ENCODE assay signal across 8 cellular contexts in genomic region chr3:143975549-143976152, GRCh38. TPM values are rescaled to one million over a fixed set of nuclear protein-coding genes. Genes with fewer than 3 reads are reported as not detected.
DNase-seq lines count a peak whose midpoint lies in the region; ATAC-seq and TF ChIP-seq lines count a peak whose summit lies in the region.

No MANE protein-coding gene starts in this region.

- no peaks in the 10 kb centered on the region for H3K36me3 ChIP-seq in CD4-positive, alpha-beta memory T cell (ENCODE audit: insufficient read depth, low read length)
- no peaks in the 10 kb centered on the region for H3K36me3 ChIP-seq in rectal smooth muscle tissue (ENCODE audit: control insufficient read depth, insufficient read depth, low read length)

- H3K9ac ChIP-seq in rectal smooth muscle tissue (ENCODE audit: low read length), result no peak overlapping the region

- no peaks in the 10 kb centered on the region for H3K9me3 Mint-ChIP-seq in CD4-positive, alpha-beta memory T cell

- H3K27ac Mint-ChIP-seq in CD4-positive, alpha-beta memory T cell, result peak overlapping the region in 2 of 7 donors; percentile 31 to 92

- DNase-seq in CD4-positive, alpha-beta memory T cell, result peak in 4 of 5 donors; percentile 11 to 31 (median 18)
- DNase-seq in HT1080 (ENCODE audit: low read depth), result peak; percentile 34
- peak; percentile 12 for DNase-seq in RWPE1 (ENCODE audit: low spot score)
- DNase-seq in fibroblast of gingiva (ENCODE audit: low read depth), result peak; percentile 71
- DNase-seq in D341Med (ENCODE audit: low spot score), result no peak

- ATAC-seq in HG03457 (IDR thresholded peaks at IDR 0.05; ENCODE audit: unreplicated experiment) (no peak), HG02973 (IDR thresholded peaks at IDR 0.05; ENCODE audit: unreplicated experiment) (no peak)

- peaks cover 34 to 74% (median 46%) of the 10 kb centered on the region in 4 donors for H3K4me1 Mint-ChIP-seq in CD4-positive, alpha-beta memory T cell

- peaks cover 56% of the 10 kb centered on the region for H3K4me1 ChIP-seq in CD4-positive, alpha-beta memory T cell (ENCODE audit: insufficient read depth, low read length)
- H3K4me1 ChIP-seq in rectal smooth muscle tissue (ENCODE audit: control insufficient read depth, insufficient read depth, low read length), result peaks cover 3% of the 10 kb centered on the region

- POLR2A ChIA-PET in CD4-positive, alpha-beta memory T cell (lab: Charles Lee; ENCODE audit: partially characterized antibody), result no interaction called here
- POLR2A ChIA-PET in RWPE1 (lab: Yijun Ruan, JAX; ENCODE audit: low non-redundant PET), result no interaction called here

- H3K9me3 ChIP-seq in CD4-positive, alpha-beta memory T cell (ENCODE audit: control insufficient read depth in 1 of 2, low read length in 2 of 2), result no peaks in the 10 kb centered on the region

- no peak overlapping the region for H3K4me3 ChIP-seq in CD4-positive, alpha-beta memory T cell (ENCODE audit: low read length in 2 of 2)
- H3K4me3 ChIP-seq in rectal smooth muscle tissue (ENCODE audit: low read length), result peak overlapping the region; percentile 17

- CTCF ChIA-PET in CD4-positive, alpha-beta memory T cell (lab: Charles Lee; ENCODE audit: partially characterized antibody), result interaction anchor here (0.8 to 1.7 kb wide), 5 partner anchors 10 to 23 kb away, joined by 3 to 5 read pairs (median 3); no protein-coding TSS in a partner anchor
- CTCF ChIA-PET in RWPE1 (lab: Yijun Ruan, JAX), result interaction anchor here (0.5 to 0.8 kb wide), 7 partner anchors 19 to 1356 kb away, joined by 3 to 7 read pairs (median 3); no protein-coding TSS in a partner anchor

- peak overlapping the region in 1 of 8 donors; percentile 20 for H3K4me3 Mint-ChIP-seq in CD4-positive, alpha-beta memory T cell

- no peaks in the 10 kb centered on the region for H3K27me3 Mint-ChIP-seq in CD4-positive, alpha-beta memory T cell

- TF ChIP-seq CTCF in RWPE1 (conservative IDR thresholded peaks at IDR 0.05; ENCODE audit: low read depth), result peak; percentile 65

- H3K27me3 ChIP-seq in CD4-positive, alpha-beta memory T cell (ENCODE audit: insufficient read depth, low read length), result no peaks in the 10 kb centered on the region
- H3K27me3 ChIP-seq in rectal smooth muscle tissue (ENCODE audit: control insufficient read depth, insufficient read depth, low read length), result no peaks in the 10 kb centered on the region

- intact Hi-C loops in CD4-positive, alpha-beta memory T cell (cut with micrococcal nuclease), result loop anchor here (10.0 kb wide), 1 partner anchor 1531 kb away; the partner anchor contains the start of gene XRN1

- peaks cover 0 to 15% of the 10 kb centered on the region in 2 donors for H3K36me3 Mint-ChIP-seq in CD4-positive, alpha-beta memory T cell

- H3K27ac ChIP-seq in CD4-positive, alpha-beta memory T cell (ENCODE audit: low read depth, low read length), result no peak overlapping the region
- H3K27ac ChIP-seq in RWPE1 (no peak overlapping the region), rectal smooth muscle tissue (ENCODE audit: low read depth, low read length) (peak overlapping the region; percentile 13)

RNA-seq across cellular contexts. Expression of gene DIPK2A, which starts 4.0 kb away (rescaled TPM):
- total RNA-seq in CD4-positive, alpha-beta memory T cell, result 10 to 100 TPM; 22.0 to 22.8 TPM
- 1 to 10 TPM; 7.8 to 9.7 TPM for polyA plus RNA-seq in CD4-positive, alpha-beta memory T cell
- total RNA-seq in HT1080 (2014; rRNA removed; shearing (Covaris generic)), result 53.9 and 84.0 TPM in 2 replicates
- polyA plus RNA-seq in HT1080 (2015; cell fraction: cytosol; rRNA removed), result 18.7 and 21.0 TPM in 2 replicates
- polyA plus RNA-seq in HT1080 (2015; cell fraction: nucleus; rRNA removed), result 25.1 and 26.0 TPM in 2 replicates
